ENCODE assay signal across 23 cellular contexts in genomic region chr4:6351246-6352000, GRCh38.
DNase-seq lines count a peak whose midpoint lies in the region; ATAC-seq and TF ChIP-seq lines count a peak whose summit lies in the region.
"Had no signal": no experiment of that assay in that cellular context is flagged by ENCODE, and none has a peak within 500 bp of the region (broad histone marks: within the 10 kb centered on the region; RNA-seq: fewer than 3 reads in every experiment).

No MANE protein-coding gene starts in this region.

- no peak overlapping the region for H2BK12ac ChIP-seq in neuronal stem cell (ENCODE audit: low read length)

- H3K36me3 ChIP-seq in neuronal stem cell (replicated peaks in 1 of 2; ENCODE audit: control insufficient read depth in 2 of 2, insufficient read depth in 2 of 2, low read length in 2 of 2) (no peaks in the 10 kb centered on the region), thyroid gland (no peaks in the 10 kb centered on the region)

- no peaks in the 10 kb centered on the region for H3K9me3 Mint-ChIP-seq in chondrocyte (ENCODE audit: low read depth)
- H3K9me3 Mint-ChIP-seq: CD8-positive, alpha-beta memory T cell had no signal

- no peak overlapping the region for H4K8ac ChIP-seq in neuronal stem cell (ENCODE audit: low read depth, low read length)

- H2BK15ac ChIP-seq in neuronal stem cell (ENCODE audit: low read length): no peak overlapping the region

- H3K4me3 ChIP-seq in neuronal stem cell (ENCODE audit: low read length in 2 of 2) (no peak overlapping the region), thyroid gland (replicated peaks in 1 of 3) (no peak overlapping the region)
- H3K4me3 ChIP-seq: A549, GM12878 had no signal

- TF ChIP-seq CTCF in chondrocyte (IDR thresholded peaks at IDR 0.05) (no peak), thyroid gland (IDR thresholded peaks at IDR 0.05) (no peak)

- WGBS in neuronal stem cell (ENCODE audit: extremely low coverage in 2 of 2, insufficient read length in 2 of 2, insufficient replicate concordance in 1 of 2), 2 donors: no CpG with 5 or more reads among the region's 22 CpGs
- WGBS in thyroid gland, 2 donors: 92 to 94% methylated on average over 18 to 21 of the region's 22 CpGs

- no peak overlapping the region for H4K91ac ChIP-seq in neuronal stem cell (ENCODE audit: low read depth, low read length, poor library complexity)

- peak overlapping the region; percentile 46 for H2AK5ac ChIP-seq in neuronal stem cell (ENCODE audit: low read depth, low read length)

- H3K9ac ChIP-seq in neuronal stem cell (ENCODE audit: low read depth, low read length, poor library complexity): no peak overlapping the region

- no peak overlapping the region for H3K4me2 ChIP-seq in neuronal stem cell (ENCODE audit: insufficient read depth, low read length, poor library complexity, severe bottlenecking)
- H3K4me2 ChIP-seq: A549 had no signal

- H3K79me1 ChIP-seq in neuronal stem cell (ENCODE audit: low read depth, low read length): no peaks in the 10 kb centered on the region

- H3K4ac ChIP-seq in neuronal stem cell (ENCODE audit: low read length): no peak overlapping the region

- H3K14ac ChIP-seq in neuronal stem cell (ENCODE audit: low read length): no peak overlapping the region

- no peak overlapping the region for H3K27ac Mint-ChIP-seq in chondrocyte (ENCODE audit: unreplicated experiment)
- H3K27ac Mint-ChIP-seq: B cell; CD4-positive, alpha-beta memory T cell; CD8-positive, alpha-beta memory T cell had no signal

- H3K4me3 Mint-ChIP-seq in chondrocyte (ENCODE audit: unreplicated experiment): no peak overlapping the region
- H3K4me3 Mint-ChIP-seq: B cell; CD4-positive, alpha-beta memory T cell; CD8-positive, alpha-beta memory T cell had no signal

- H3K4me1 ChIP-seq in neuronal stem cell (ENCODE audit: control insufficient read depth in 2 of 2, insufficient read depth in 1 of 2, low read depth in 1 of 2, low read length in 2 of 2): no peaks in the 10 kb centered on the region
- no peaks in the 10 kb centered on the region for H3K4me1 ChIP-seq in thyroid gland
- H3K4me1 ChIP-seq: A549 had no signal

- H3K9me3 ChIP-seq in neuronal stem cell (replicated peaks in 1 of 2; ENCODE audit: control insufficient read depth in 2 of 2, insufficient read depth in 1 of 2, low read depth in 1 of 2, low read length in 2 of 2) (no peaks in the 10 kb centered on the region), thyroid gland (no peaks in the 10 kb centered on the region)
- H3K9me3 ChIP-seq: A549 had no signal

- no peak overlapping the region for H3K23ac ChIP-seq in neuronal stem cell (ENCODE audit: low read depth, low read length, poor library complexity)

- no peaks in the 10 kb centered on the region for H3K4me1 Mint-ChIP-seq in chondrocyte (ENCODE audit: low read depth)
- H3K4me1 Mint-ChIP-seq: B cell had no signal

- no peak overlapping the region for H2BK5ac ChIP-seq in neuronal stem cell (ENCODE audit: low read length)

- ATAC-seq in Right ventricle myocardium inferior: no peak
- ATAC-seq in GM21528 (IDR thresholded peaks at IDR 0.05; ENCODE audit: low FRiP score, unreplicated experiment): no peak
- ATAC-seq: A549, GM12878 had no signal

- H3K18ac ChIP-seq in neuronal stem cell (ENCODE audit: low read length): no peak overlapping the region

- DNase-seq in Right ventricle myocardium inferior (ENCODE audit: missing footprints) (peak; percentile 33), cardiac septum (ENCODE audit: low spot score) (no peak), chondrocyte (ENCODE audit: low spot score) (peak; percentile 67), neuronal stem cell (ENCODE audit: low spot score) (no peak), posterior vena cava (ENCODE audit: low spot score) (peak; percentile 71), thyroid gland (no peak), SKM-1 (lab: John Stamatoyannopoulos, UW; ENCODE audit: unreplicated experiment) (no peak)
- DNase-seq: AML-193; CD4-positive, alpha-beta memory T cell; CD8-positive, alpha-beta memory T cell; COR-L47; DMS153; DMS53; DMS79; DND-41; EL; GDM1 had no signal

- H3K27me3 ChIP-seq in neuronal stem cell (ENCODE audit: control insufficient read depth in 3 of 3, insufficient read depth in 3 of 3, low read depth in 1 of 3, low read length in 3 of 3): peaks cover 0 to 32% (median 0%) of the 10 kb centered on the region in 3 experiments
- no peaks in the 10 kb centered on the region for H3K27me3 ChIP-seq in thyroid gland

- H2BK120ac ChIP-seq in neuronal stem cell (ENCODE audit: low read depth, low read length): no peak overlapping the region

- no peaks in the 10 kb centered on the region for H3K36me3 Mint-ChIP-seq in chondrocyte (ENCODE audit: low read depth)
- H3K36me3 Mint-ChIP-seq: CD4-positive, alpha-beta memory T cell; CD8-positive, alpha-beta memory T cell had no signal

- peaks cover 46% of the 10 kb centered on the region for H3K27me3 Mint-ChIP-seq in chondrocyte (ENCODE audit: low read depth)

- intact Hi-C loops in Right ventricle myocardium inferior (cut with DNase I) (no loop called here), cardiac septum (cut with DNase I) (no loop called here), posterior vena cava (cut with DNase I) (no loop called here), thyroid gland (cut with DNase I) (no loop called here)

- no peak overlapping the region for H2AFZ ChIP-seq in neuronal stem cell (ENCODE audit: low read length)

- H3K27ac ChIP-seq in neuronal stem cell (replicated peaks; ENCODE audit: low read length) (no peak overlapping the region), thyroid gland (no peak overlapping the region)
- H3K27ac ChIP-seq: 22Rv1, A549, C4-2B had no signal

- TF ChIP-seq POLR2A in thyroid gland (IDR thresholded peaks at IDR 0.05): no peak

Comparison
In these comparisons a context has a peak if more than half of its experiments do, and no peak if none do; other contexts are left out.
1. DNase-seq: peak in Right ventricle myocardium inferior (single experiment), chondrocyte (single experiment) and posterior vena cava (single experiment); none in cardiac septum (single experiment), neuronal stem cell (single experiment), thyroid gland (0 of 2) and SKM-1 (single experiment).